Comparison of ENCODE assay signal across 16 cellular contexts in genomic region chr5:169697518-169697890, GRCh38.
DNase-seq lines count a peak whose midpoint lies in the region; ATAC-seq and TF ChIP-seq lines count a peak whose summit lies in the region.
"Had no signal": no experiment of that assay in that cellular context is flagged by ENCODE, and none has a peak within 500 bp of the region (broad histone marks: within the 10 kb centered on the region; RNA-seq: fewer than 3 reads in every experiment).

No MANE protein-coding gene starts in this region.

- no peak overlapping the region for H3K4me3 Mint-ChIP-seq in CD8-positive, alpha-beta T cell

- POLR2A ChIA-PET in CD8-positive, alpha-beta T cell (lab: Charles Lee), result no interaction called here

- H3K9me3 ChIP-seq in CD8-positive, alpha-beta T cell (ENCODE audit: low read length), result no peaks in the 10 kb centered on the region
- H3K9me3 ChIP-seq in RWPE2 (ENCODE audit: severe bottlenecking), result no peaks in the 10 kb centered on the region
- H3K9me3 ChIP-seq in skeletal muscle satellite cell (replicated peaks; ENCODE audit: low read length), result no peaks in the 10 kb centered on the region
- H3K9me3 ChIP-seq in ascending aorta, result no peaks in the 10 kb centered on the region
- H3K9me3 ChIP-seq in upper lobe of left lung, result no peaks in the 10 kb centered on the region
- H3K9me3 ChIP-seq: MG63 had no signal

- no peaks in the 10 kb centered on the region for H3K4me1 Mint-ChIP-seq in CD8-positive, alpha-beta T cell (ENCODE audit: low read depth)

- CTCF ChIA-PET in CD8-positive, alpha-beta T cell (lab: Charles Lee), result no interaction called here

- no peak for TF ChIP-seq POLR2A in upper lobe of left lung (IDR thresholded peaks at IDR 0.05)

- peak overlapping the region; percentile 14 for H3K27ac Mint-ChIP-seq in CD8-positive, alpha-beta T cell

- intact Hi-C loops in CD8-positive, alpha-beta T cell (cut with DNase I, micrococcal nuclease), result no loop called here
- intact Hi-C loops in ascending aorta (cut with DNase I), result no loop called here

- H3K27me3 Mint-ChIP-seq in CD8-positive, alpha-beta T cell (ENCODE audit: low read depth), result no peaks in the 10 kb centered on the region

- ATAC-seq in CD8-positive, alpha-beta T cell, result no peak
- ATAC-seq in RWPE2 (ENCODE audit: low read depth) (no peak), upper lobe of left lung (ENCODE audit: low FRiP score in 2 of 2) (no peak)

- no peak for DNase-seq in CD8-positive, alpha-beta T cell
- DNase-seq in RWPE2 (ENCODE audit: low spot score), result no peak
- peak; percentile 60 for DNase-seq in glomerular visceral epithelial cell (ENCODE audit: extremely low spot score)
- no peak for DNase-seq in ascending aorta (ENCODE audit: low spot score in 2 of 2)
- no peak for DNase-seq in upper lobe of left lung
- DNase-seq in activated CD8-positive, alpha-beta memory T cell treated with anti-CD3 and anti-CD28 coated beads, Interleukin-2, amount 50 U/mL, for 4 hours, result no peak
- DNase-seq: COR-L47, DMS153, NCI-H1105, NCI-H1694 treated with DMSO at 0.1 percent for 48 hours, NCI-H510A, NCI-H82 had no signal

- peak overlapping the region; percentile 74 for H3K4me2 ChIP-seq in skeletal muscle satellite cell (ENCODE audit: low read length)
- H3K4me2 ChIP-seq: KMS-11 had no signal

- no peaks in the 10 kb centered on the region for H3K27me3 ChIP-seq in CD8-positive, alpha-beta T cell (ENCODE audit: insufficient read depth, low read length)
- H3K27me3 ChIP-seq in RWPE2 (ENCODE audit: insufficient read depth, poor library complexity, severe bottlenecking), result no peaks in the 10 kb centered on the region
- no peaks in the 10 kb centered on the region for H3K27me3 ChIP-seq in skeletal muscle satellite cell (ENCODE audit: control insufficient read depth, insufficient read depth, low read length)
- no peaks in the 10 kb centered on the region for H3K27me3 ChIP-seq in ascending aorta
- H3K27me3 ChIP-seq in upper lobe of left lung, result no peaks in the 10 kb centered on the region
- H3K27me3 ChIP-seq: MG63 had no signal

- H3K4me1 ChIP-seq in CD8-positive, alpha-beta T cell (ENCODE audit: insufficient read depth, low read length), result no peaks in the 10 kb centered on the region
- peaks cover 26% of the 10 kb centered on the region for H3K4me1 ChIP-seq in RWPE2 (ENCODE audit: insufficient read depth, poor library complexity, severe bottlenecking)
- peaks cover 48% of the 10 kb centered on the region for H3K4me1 ChIP-seq in skeletal muscle satellite cell (ENCODE audit: control insufficient read depth, insufficient read depth, low read length)
- no peaks in the 10 kb centered on the region for H3K4me1 ChIP-seq in ascending aorta
- no peaks in the 10 kb centered on the region for H3K4me1 ChIP-seq in upper lobe of left lung

- no peak overlapping the region for H3K27ac ChIP-seq in CD8-positive, alpha-beta T cell (ENCODE audit: low read depth, low read length)
- H3K27ac ChIP-seq in RWPE2 (ENCODE audit: poor library complexity, severe bottlenecking) (peak overlapping the region; percentile 99), ascending aorta (no peak overlapping the region), upper lobe of left lung (no peak overlapping the region)
- H3K27ac ChIP-seq: C4-2B, KMS-11 had no signal

- peaks cover 95% of the 10 kb centered on the region for H3K36me3 Mint-ChIP-seq in CD8-positive, alpha-beta T cell

- H3K9ac ChIP-seq in skeletal muscle satellite cell (ENCODE audit: low read depth, low read length), result peak overlapping the region; percentile 77
- H3K9ac ChIP-seq: KMS-11 had no signal

- no peaks in the 10 kb centered on the region for H3K9me3 Mint-ChIP-seq in CD8-positive, alpha-beta T cell

- no peak for TF ChIP-seq EP300 in upper lobe of left lung (IDR thresholded peaks at IDR 0.05)

- TF ChIP-seq CTCF in CD8-positive, alpha-beta T cell (IDR thresholded peaks at IDR 0.05), result no peak
- no peak for TF ChIP-seq CTCF in RWPE2 (IDR thresholded peaks at IDR 0.05; ENCODE audit: poor library complexity, severe bottlenecking)
- TF ChIP-seq CTCF in ascending aorta (IDR thresholded peaks at IDR 0.05), result no peak
- no peak for TF ChIP-seq CTCF in upper lobe of left lung (IDR thresholded peaks at IDR 0.05)

- H3K4me3 ChIP-seq in CD8-positive, alpha-beta T cell (ENCODE audit: low read depth, low read length), result no peak overlapping the region
- H3K4me3 ChIP-seq in RWPE2 (ENCODE audit: severe bottlenecking), result no peak overlapping the region
- no peak overlapping the region for H3K4me3 ChIP-seq in skeletal muscle satellite cell (ENCODE audit: low read length)
- no peak overlapping the region for H3K4me3 ChIP-seq in ascending aorta
- no peak overlapping the region for H3K4me3 ChIP-seq in upper lobe of left lung
- H3K4me3 ChIP-seq: MG63 had no signal

- 64 to 77% methylated on average over 2 of the region's 2 CpGs for WGBS in upper lobe of left lung, 2 donors

- H3K36me3 ChIP-seq in CD8-positive, alpha-beta T cell (ENCODE audit: insufficient read depth, low read length), result peaks cover 61% of the 10 kb centered on the region
- no peaks in the 10 kb centered on the region for H3K36me3 ChIP-seq in RWPE2 (ENCODE audit: low read depth)
- no peaks in the 10 kb centered on the region for H3K36me3 ChIP-seq in skeletal muscle satellite cell (ENCODE audit: insufficient read depth, low read length)
- peaks cover 0 to 2% of the 10 kb centered on the region in 2 donors for H3K36me3 ChIP-seq in ascending aorta
- H3K36me3 ChIP-seq in upper lobe of left lung, result peaks cover 0 to 6% (median 0%) of the 10 kb centered on the region in 4 donors
- H3K36me3 ChIP-seq: MG63 had no signal
